Comparison of ENCODE assay signal across 1 cellular context in the genomic region with DNA sequence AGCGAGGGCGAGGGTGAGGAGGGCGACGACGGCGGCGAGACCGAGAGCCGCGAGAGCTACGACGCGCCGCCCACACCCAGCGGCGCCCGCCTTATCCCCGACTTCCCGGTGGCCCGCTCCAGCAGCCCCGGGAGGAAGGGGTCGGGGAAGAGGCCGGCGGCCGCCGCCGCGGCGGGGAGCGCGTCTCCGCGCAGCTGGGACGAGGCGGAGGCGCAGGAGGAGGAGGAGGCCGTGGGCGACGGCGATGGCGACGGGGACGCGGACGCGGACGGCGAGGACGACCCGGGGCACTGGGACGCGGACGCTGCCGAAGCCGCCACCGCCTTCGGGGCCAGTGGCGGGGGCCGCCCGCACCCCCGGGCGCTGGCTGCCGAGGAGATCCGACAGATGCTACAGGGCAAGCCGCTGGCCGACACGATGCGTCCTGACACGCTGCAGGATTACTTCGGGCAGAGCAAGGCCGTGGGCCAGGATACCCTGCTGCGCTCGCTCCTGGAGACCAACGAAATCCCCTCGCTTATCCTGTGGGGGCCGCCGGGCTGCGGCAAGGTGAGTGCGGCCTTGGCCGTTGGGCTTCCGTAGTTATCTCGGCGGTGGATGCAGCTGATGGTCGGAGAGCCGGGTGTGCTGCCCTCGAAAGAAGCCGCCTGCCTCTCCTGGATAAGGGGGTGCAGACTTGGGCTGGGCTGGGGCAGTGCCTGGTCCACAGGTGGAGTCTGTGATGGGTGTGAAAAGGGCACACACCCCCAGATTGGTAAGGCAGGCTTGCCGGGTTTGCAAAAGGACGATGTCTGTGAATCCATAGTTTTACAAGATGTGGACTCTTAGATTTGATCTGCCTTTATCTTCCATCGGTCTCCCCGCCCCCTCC.
TF ChIP-seq lines count a peak whose summit lies in the region.

No MANE protein-coding gene starts in this region.

TF ChIP-seq in HepG2, 621 proteins besides CTCF, POLR2A, EP300 and RAD21 (continued from another document and continues in another):
- TF ChIP-seq ZNF280D (CRISPR knock-in tag; IDR thresholded peaks at IDR 0.05) (no peak), BHLHE40 (IDR thresholded peaks at IDR 0.05; ENCODE audit: low read length) (no peak), ZSCAN20 (CRISPR knock-in tag; IDR thresholded peaks at IDR 0.05; ENCODE audit: borderline replicate concordance) (no peak), NR3C1 (CRISPR knock-in tag; IDR thresholded peaks at IDR 0.05) (no peak), TBX2 (CRISPR knock-in tag; IDR thresholded peaks at IDR 0.05; ENCODE audit: borderline replicate concordance) (peak; percentile 53; the same call in 1 of the 2 replicates), ARNTL (CRISPR knock-in tag; IDR thresholded peaks at IDR 0.05) (no peak; the same call in 1 of the 2 replicates), GATAD1 (CRISPR knock-in tag; IDR thresholded peaks at IDR 0.05) (peak; percentile 33; the same call in 1 of the 2 replicates), HES4 (CRISPR knock-in tag; IDR thresholded peaks at IDR 0.05; ENCODE audit: borderline replicate concordance) (peak; percentile 47), XRCC5 (optimal IDR thresholded peaks at IDR 0.05; ENCODE audit: low read length) (peak; percentile 22), SMARCC2 (IDR thresholded peaks at IDR 0.05) (no peak), SOX6 (IDR thresholded peaks at IDR 0.05) (no peak), SOX6 (CRISPR knock-in tag; IDR thresholded peaks at IDR 0.05) (peak; percentile 55), ZNF234 (CRISPR knock-in tag; conservative IDR thresholded peaks at IDR 0.05) (0 out of 2 replicates have a peak, but pooled peaks have one; percentile 55), ZZZ3 (CRISPR knock-in tag; IDR thresholded peaks at IDR 0.05; ENCODE audit: borderline replicate concordance) (no peak; the same call in 1 of the 2 replicates), FOXM1 (CRISPR knock-in tag; IDR thresholded peaks at IDR 0.05) (no peak), ZBTB14 (CRISPR knock-in tag; IDR thresholded peaks at IDR 0.05) (peak; percentile 28; the same call in 1 of the 2 replicates), ZNF205 (CRISPR knock-in tag; IDR thresholded peaks at IDR 0.05) (no peak), ERF (CRISPR knock-in tag; IDR thresholded peaks at IDR 0.05) (no peak), MED1 (CRISPR knock-in tag; IDR thresholded peaks at IDR 0.05) (peak; percentile 37; the same call in 1 of the 2 replicates), MBD4 (IDR thresholded peaks at IDR 0.05; ENCODE audit: borderline replicate concordance, low read length) (no peak), ZFP36 (IDR thresholded peaks at IDR 0.05; ENCODE audit: borderline replicate concordance, low read depth, low read length, partially characterized antibody) (no peak), KDM5A (IDR thresholded peaks at IDR 0.05; ENCODE audit: borderline replicate concordance, low read length) (no peak), ZNF883 (CRISPR knock-in tag; IDR thresholded peaks at IDR 0.05; ENCODE audit: not compliant biosample characterization) (peak; percentile 67), ZIK1 (CRISPR knock-in tag; IDR thresholded peaks at IDR 0.05; ENCODE audit: borderline replicate concordance, low read depth) (no peak), ZNF660 (CRISPR knock-in tag; IDR thresholded peaks at IDR 0.05; ENCODE audit: borderline replicate concordance, low read depth) (no peak), HNF4A (CRISPR knock-in tag; IDR thresholded peaks at IDR 0.05) (no peak), ZNF570 (CRISPR knock-in tag; IDR thresholded peaks at IDR 0.05; ENCODE audit: borderline replicate concordance) (no peak; the same call in 1 of the 2 replicates), ZSCAN29 (CRISPR knock-in tag; conservative IDR thresholded peaks at IDR 0.05) (no peak), ATF7-NPFF (CRISPR knock-in tag; IDR thresholded peaks at IDR 0.05; ENCODE audit: low read depth) (no peak; the same call in 1 of the 2 replicates), GRHL1 (CRISPR knock-in tag; conservative IDR thresholded peaks at IDR 0.05) (no peak), MED8 (CRISPR knock-in tag; IDR thresholded peaks at IDR 0.05; ENCODE audit: insufficient replicate concordance) (no peak), KLF12 (CRISPR knock-in tag; IDR thresholded peaks at IDR 0.05; ENCODE audit: borderline replicate concordance) (no peak), TARDBP (CRISPR knock-in tag; IDR thresholded peaks at IDR 0.05) (peak; percentile 62; the same call in 1 of the 2 replicates), ZNF343 (CRISPR knock-in tag; IDR thresholded peaks at IDR 0.05) (no peak; the same call in 1 of the 2 replicates), ZNF274 (CRISPR knock-in tag; IDR thresholded peaks at IDR 0.05) (peak; percentile 25; the same call in 1 of the 2 replicates), HMGA1 (CRISPR knock-in tag; conservative IDR thresholded peaks at IDR 0.05) (no peak), PHF8 (CRISPR knock-in tag; IDR thresholded peaks at IDR 0.05) (peak; percentile 66; the same call in 1 of the 2 replicates), ZNF333 (CRISPR knock-in tag; IDR thresholded peaks at IDR 0.05; ENCODE audit: borderline replicate concordance) (peak; percentile 68; the same call in 1 of the 2 replicates), ZNF33A (CRISPR knock-in tag; IDR thresholded peaks at IDR 0.05; ENCODE audit: borderline replicate concordance) (no peak), ARHGAP35 (CRISPR knock-in tag; IDR thresholded peaks at IDR 0.05; ENCODE audit: borderline replicate concordance) (peak; percentile 75; the same call in 1 of the 2 replicates), MEF2D (CRISPR knock-in tag; IDR thresholded peaks at IDR 0.05) (peak; percentile 69; the same call in 1 of the 2 replicates), ISX (CRISPR knock-in tag; conservative IDR thresholded peaks at IDR 0.05) (no peak)
- TF ChIP-seq, protein P1, sequence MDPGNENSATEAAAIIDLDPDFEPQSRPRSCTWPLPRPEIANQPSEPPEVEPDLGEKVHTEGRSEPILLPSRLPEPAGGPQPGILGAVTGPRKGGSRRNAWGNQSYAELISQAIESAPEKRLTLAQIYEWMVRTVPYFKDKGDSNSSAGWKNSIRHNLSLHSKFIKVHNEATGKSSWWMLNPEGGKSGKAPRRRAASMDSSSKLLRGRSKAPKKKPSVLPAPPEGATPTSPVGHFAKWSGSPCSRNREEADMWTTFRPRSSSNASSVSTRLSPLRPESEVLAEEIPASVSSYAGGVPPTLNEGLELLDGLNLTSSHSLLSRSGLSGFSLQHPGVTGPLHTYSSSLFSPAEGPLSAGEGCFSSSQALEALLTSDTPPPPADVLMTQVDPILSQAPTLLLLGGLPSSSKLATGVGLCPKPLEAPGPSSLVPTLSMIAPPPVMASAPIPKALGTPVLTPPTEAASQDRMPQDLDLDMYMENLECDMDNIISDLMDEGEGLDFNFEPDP (CRISPR knock-in tag; conservative IDR thresholded peaks at IDR 0.05): no peak
- TF ChIP-seq, protein P2, sequence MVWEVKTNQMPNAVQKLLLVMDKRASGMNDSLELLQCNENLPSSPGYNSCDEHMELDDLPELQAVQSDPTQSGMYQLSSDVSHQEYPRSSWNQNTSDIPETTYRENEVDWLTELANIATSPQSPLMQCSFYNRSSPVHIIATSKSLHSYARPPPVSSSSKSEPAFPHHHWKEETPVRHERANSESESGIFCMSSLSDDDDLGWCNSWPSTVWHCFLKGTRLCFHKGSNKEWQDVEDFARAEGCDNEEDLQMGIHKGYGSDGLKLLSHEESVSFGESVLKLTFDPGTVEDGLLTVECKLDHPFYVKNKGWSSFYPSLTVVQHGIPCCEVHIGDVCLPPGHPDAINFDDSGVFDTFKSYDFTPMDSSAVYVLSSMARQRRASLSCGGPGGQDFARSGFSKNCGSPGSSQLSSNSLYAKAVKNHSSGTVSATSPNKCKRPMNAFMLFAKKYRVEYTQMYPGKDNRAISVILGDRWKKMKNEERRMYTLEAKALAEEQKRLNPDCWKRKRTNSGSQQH (CRISPR knock-in tag; IDR thresholded peaks at IDR 0.05; ENCODE audit: low read depth): 0 out of 2 replicates have a peak, but pooled peaks have one; percentile 44
- TF ChIP-seq, protein P3, sequence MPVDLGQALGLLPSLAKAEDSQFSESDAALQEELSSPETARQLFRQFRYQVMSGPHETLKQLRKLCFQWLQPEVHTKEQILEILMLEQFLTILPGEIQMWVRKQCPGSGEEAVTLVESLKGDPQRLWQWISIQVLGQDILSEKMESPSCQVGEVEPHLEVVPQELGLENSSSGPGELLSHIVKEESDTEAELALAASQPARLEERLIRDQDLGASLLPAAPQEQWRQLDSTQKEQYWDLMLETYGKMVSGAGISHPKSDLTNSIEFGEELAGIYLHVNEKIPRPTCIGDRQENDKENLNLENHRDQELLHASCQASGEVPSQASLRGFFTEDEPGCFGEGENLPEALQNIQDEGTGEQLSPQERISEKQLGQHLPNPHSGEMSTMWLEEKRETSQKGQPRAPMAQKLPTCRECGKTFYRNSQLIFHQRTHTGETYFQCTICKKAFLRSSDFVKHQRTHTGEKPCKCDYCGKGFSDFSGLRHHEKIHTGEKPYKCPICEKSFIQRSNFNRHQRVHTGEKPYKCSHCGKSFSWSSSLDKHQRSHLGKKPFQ (CRISPR knock-in tag; IDR thresholded peaks at IDR 0.05; ENCODE audit: insufficient replicate concordance): no peak
- TF ChIP-seq, protein P4, sequence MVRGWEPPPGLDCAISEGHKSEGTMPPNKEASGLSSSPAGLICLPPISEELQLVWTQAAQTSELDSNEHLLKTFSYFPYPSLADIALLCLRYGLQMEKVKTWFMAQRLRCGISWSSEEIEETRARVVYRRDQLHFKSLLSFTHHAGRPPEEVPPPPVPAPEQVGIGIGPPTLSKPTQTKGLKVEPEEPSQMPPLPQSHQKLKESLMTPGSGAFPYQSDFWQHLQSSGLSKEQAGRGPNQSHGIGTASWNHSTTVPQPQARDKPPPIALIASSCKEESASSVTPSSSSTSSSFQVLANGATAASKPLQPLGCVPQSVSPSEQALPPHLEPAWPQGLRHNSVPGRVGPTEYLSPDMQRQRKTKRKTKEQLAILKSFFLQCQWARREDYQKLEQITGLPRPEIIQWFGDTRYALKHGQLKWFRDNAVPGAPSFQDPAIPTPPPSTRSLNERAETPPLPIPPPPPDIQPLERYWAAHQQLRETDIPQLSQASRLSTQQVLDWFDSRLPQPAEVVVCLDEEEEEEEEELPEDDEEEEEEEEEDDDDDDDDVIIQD (CRISPR knock-in tag; IDR thresholded peaks at IDR 0.05; ENCODE audit: low read depth): no peak
